ENCODE assay signal across 8 cellular contexts in the genomic region with DNA sequence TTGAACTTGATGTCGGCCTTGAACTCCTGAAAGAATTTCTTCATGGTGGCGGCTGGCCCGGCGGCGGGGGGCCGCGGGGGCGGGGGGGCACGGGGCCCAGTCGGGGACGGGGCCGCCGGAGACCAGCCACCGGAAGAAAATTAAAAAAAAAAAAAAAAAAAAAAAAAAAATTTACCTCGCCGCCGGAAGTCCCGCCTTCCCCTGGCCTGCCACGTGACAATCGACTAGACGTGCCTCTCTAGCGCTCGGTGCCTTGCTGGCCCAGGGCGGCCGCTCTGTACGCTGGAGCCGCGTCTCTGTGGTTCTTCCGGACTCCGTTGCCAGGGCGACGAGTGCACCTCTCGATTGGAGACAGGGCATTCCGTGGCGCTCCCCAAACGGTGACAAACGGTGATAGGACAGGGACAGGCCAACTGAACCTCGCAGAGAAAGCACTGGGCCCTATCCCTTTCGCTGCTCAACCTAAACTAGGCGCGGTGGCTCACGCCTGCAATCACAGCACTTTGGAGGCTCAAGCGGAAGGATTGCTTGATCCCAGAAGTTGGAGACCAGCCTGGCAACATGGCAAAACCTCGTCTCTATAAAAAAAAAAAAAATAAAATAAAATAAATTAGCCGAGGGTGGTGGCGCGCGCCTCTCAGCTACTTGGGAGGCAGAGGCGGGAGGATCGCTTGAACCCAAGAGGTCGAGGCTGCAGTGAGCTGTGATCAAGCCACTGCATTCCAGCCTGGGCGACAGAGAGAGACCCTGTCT. TPM values are rescaled to one million over a fixed set of nuclear protein-coding genes. Genes with fewer than 3 reads are reported as not detected.
DNase-seq lines count a peak whose midpoint lies in the region; ATAC-seq and TF ChIP-seq lines count a peak whose summit lies in the region.

A gene with protein sequence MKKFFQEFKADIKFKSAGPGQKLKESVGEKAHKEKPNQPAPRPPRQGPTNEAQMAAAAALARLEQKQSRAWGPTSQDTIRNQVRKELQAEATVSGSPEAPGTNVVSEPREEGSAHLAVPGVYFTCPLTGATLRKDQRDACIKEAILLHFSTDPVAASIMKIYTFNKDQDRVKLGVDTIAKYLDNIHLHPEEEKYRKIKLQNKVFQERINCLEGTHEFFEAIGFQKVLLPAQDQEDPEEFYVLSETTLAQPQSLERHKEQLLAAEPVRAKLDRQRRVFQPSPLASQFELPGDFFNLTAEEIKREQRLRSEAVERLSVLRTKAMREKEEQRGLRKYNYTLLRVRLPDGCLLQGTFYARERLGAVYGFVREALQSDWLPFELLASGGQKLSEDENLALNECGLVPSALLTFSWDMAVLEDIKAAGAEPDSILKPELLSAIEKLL (minus strand): TSS at position 141 of the 753 bp plus-strand sequence. CDS start 97 bp downstream, at position 44.

- peak within 1 kb of the TSS; percentile 97 for H3K27ac Mint-ChIP-seq in endothelial cell (ENCODE audit: unreplicated experiment)
- peak within 1 kb of the TSS; percentile 99 for H3K27ac Mint-ChIP-seq in mesothelial cell of epicardium

- peak within 1 kb of the TSS; percentile 98 for H3K27ac ChIP-seq in HUES64 (ENCODE audit: low read depth, low read length)
- H3K27ac ChIP-seq in OCI-LY1 (ENCODE audit: low read depth, low read length, poor library complexity, severe bottlenecking): peak within 1 kb of the TSS; percentile 55

- peaks cover 5% of the 10 kb centered on the region for H3K36me3 ChIP-seq in HUES64 (ENCODE audit: insufficient read depth, low read length)
- H3K36me3 ChIP-seq in OCI-LY1 (ENCODE audit: insufficient read depth, low read length): peaks cover 7% of the 10 kb centered on the region; the same call in 1 of the 2 replicates

- no peaks in the 10 kb centered on the region for H3K27me3 ChIP-seq in HUES64 (ENCODE audit: insufficient read depth, low read length)
- H3K27me3 ChIP-seq in OCI-LY1 (ENCODE audit: insufficient read depth, low read length): no peaks in the 10 kb centered on the region

- H3K4me3 ChIP-seq in HUES64 (ENCODE audit: low read length): peak within 1 kb of the TSS; percentile 77
- H3K4me3 ChIP-seq in OCI-LY1 (ENCODE audit: low read depth, low read length, poor library complexity, severe bottlenecking): peak within 1 kb of the TSS; percentile 70

- H3K4me1 ChIP-seq in HUES64 (ENCODE audit: insufficient read depth, low read length) (no peaks in the 10 kb centered on the region; the same call in 1 of the 2 replicates), OCI-LY1 (ENCODE audit: insufficient read depth, low read length, severe bottlenecking) (peaks cover 24% of the 10 kb centered on the region)

- H3K9me3 ChIP-seq in HUES64 (ENCODE audit: insufficient read depth, low read depth, low read length) (no peaks in the 10 kb centered on the region), OCI-LY1 (ENCODE audit: low read length) (no peaks in the 10 kb centered on the region)

- peak; percentile 85 for ATAC-seq in GM21447 (IDR thresholded peaks at IDR 0.05; ENCODE audit: unreplicated experiment)

- H2AFZ ChIP-seq in OCI-LY1 (ENCODE audit: low read length): no peak within 1 kb of the TSS

- H3F3A ChIP-seq in OCI-LY1 (ENCODE audit: insufficient read depth, low read length): no peaks in the 10 kb centered on the region

- no peaks in the 10 kb centered on the region for H3K9me2 ChIP-seq in OCI-LY1 (ENCODE audit: low read depth, low read length)

- TF ChIP-seq CTCF in OCI-LY1 (IDR thresholded peaks at IDR 0.05; ENCODE audit: low read length) (no peak), endothelial cell (IDR thresholded peaks at IDR 0.05; ENCODE audit: unreplicated experiment) (no peak), mesothelial cell of epicardium (IDR thresholded peaks at IDR 0.05; ENCODE audit: unreplicated experiment) (no peak)

- DNase-seq in COR-L47 (lab: John Stamatoyannopoulos, UW) (peak; percentile 98), endothelial cell (ENCODE audit: low spot score) (peak; percentile 97), mesothelial cell of epicardium (ENCODE audit: low spot score in 2 of 2, unreplicated experiment in 2 of 2) (peak; percentile 94 to 95)
- DNase-seq in activated CD8-positive, alpha-beta memory T cell treated with anti-CD3 and anti-CD28 coated beads, Interleukin-2, amount 50 U/mL, for 4 hours: peak; percentile 97
- DNase-seq in stimulated activated CD8-positive, alpha-beta memory T cell treated with anti-CD3 and anti-CD28 coated beads, Interleukin-15, amount 100 ng/mL, for 48 hours (ENCODE audit: low read depth in 2 of 2): peak; percentile 97 to 98

- no peaks in the 10 kb centered on the region for H3K79me2 ChIP-seq in OCI-LY1 (ENCODE audit: insufficient read depth, low read length)

- 18% methylated on average over 46 of the region's 52 CpGs for WGBS in HUES64

- H4K20me1 ChIP-seq in OCI-LY1 (ENCODE audit: insufficient read depth, low read length): no peaks in the 10 kb centered on the region

- H3K4me1 Mint-ChIP-seq in endothelial cell (ENCODE audit: unreplicated experiment) (peaks cover 12% of the 10 kb centered on the region), mesothelial cell of epicardium (peaks cover 25% of the 10 kb centered on the region)

- H3K9me3 Mint-ChIP-seq in endothelial cell (ENCODE audit: unreplicated experiment) (no peaks in the 10 kb centered on the region), mesothelial cell of epicardium (no peaks in the 10 kb centered on the region)

- no peaks in the 10 kb centered on the region for H3K36me3 Mint-ChIP-seq in endothelial cell (ENCODE audit: low read depth, unreplicated experiment)
- no peaks in the 10 kb centered on the region for H3K36me3 Mint-ChIP-seq in mesothelial cell of epicardium

- H3K27me3 Mint-ChIP-seq in endothelial cell (ENCODE audit: unreplicated experiment) (peaks cover 11% of the 10 kb centered on the region), mesothelial cell of epicardium (ENCODE audit: low read depth) (no peaks in the 10 kb centered on the region)

- peak within 1 kb of the TSS; percentile 76 for H3K9ac ChIP-seq in HUES64 (ENCODE audit: low read depth, low read length)
- peak within 1 kb of the TSS; percentile 69 for H3K9ac ChIP-seq in OCI-LY1 (ENCODE audit: low read length)

- H3K4me2 ChIP-seq in OCI-LY1 (ENCODE audit: low read length): peak within 1 kb of the TSS; percentile 86

- H3K4me3 Mint-ChIP-seq in endothelial cell (ENCODE audit: unreplicated experiment) (peak within 1 kb of the TSS; percentile 92), mesothelial cell of epicardium (peak within 1 kb of the TSS; percentile 88)

RNA-seq across cellular contexts. Expression of the gene that starts here (rescaled TPM):
- polyA plus RNA-seq in HUES64 (2013, experiment 1 of 2): 27.8 TPM
- 24.9 TPM for polyA plus RNA-seq in HUES64 (2013, experiment 2 of 2)
- total RNA-seq in endothelial cell (ENCODE audit: unreplicated experiment): 45.7 TPM
- 67.7 to 71.0 TPM (median 69.9 TPM) in 3 replicates for total RNA-seq in mesothelial cell of epicardium

Comparison
In these comparisons a context has a peak if more than half of its experiments do, and no peak if none do; other contexts are left out.
1. Peak in every context shown above with its lines: DNase-seq, ATAC-seq, H3K4me3 ChIP-seq and H3K27ac ChIP-seq.